9 cellular contexts compared by ENCODE assay signal in the genomic region with DNA sequence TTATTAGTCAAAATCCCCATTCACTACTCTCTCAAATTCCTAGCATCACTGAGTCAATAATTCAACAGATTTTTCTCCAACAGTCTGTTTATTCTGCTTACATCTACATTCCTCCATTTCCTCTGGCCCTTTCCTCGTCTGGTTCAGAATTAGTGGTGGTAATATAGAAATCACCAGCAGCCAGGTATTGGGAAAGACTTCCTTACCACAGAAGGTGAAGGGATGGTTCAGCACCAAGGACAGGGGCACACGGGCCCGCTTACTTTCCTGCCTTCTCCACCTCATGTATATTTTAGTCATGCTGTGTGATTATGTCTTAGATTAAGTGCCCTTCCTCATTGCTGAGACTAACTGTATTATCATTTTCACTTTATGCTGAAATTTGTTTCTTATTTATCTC.
DNase-seq lines count a peak whose midpoint lies in the region; ATAC-seq, FAIRE-seq and TF ChIP-seq lines count a peak whose summit lies in the region.
"Had no signal": no experiment of that assay in that cellular context is flagged by ENCODE, and none has a peak within 500 bp of the region (broad histone marks: within the 10 kb centered on the region; RNA-seq: fewer than 3 reads in every experiment).

No MANE protein-coding gene starts in this region.

- intact Hi-C loops in kidney (cut with DNase I): no loop called here

- peak overlapping the region; percentile 17 for H3K27ac Mint-ChIP-seq in activated T-cell treated with anti-CD3 and anti-CD28 coated beads, Interleukin-2, amount 50 U/mL, for 72 hours
- no peak overlapping the region for H3K27ac Mint-ChIP-seq in memory B cell

- H3K9me3 ChIP-seq in kidney (ENCODE audit: control insufficient read depth in 1 of 2, low read length in 2 of 2): no peaks in the 10 kb centered on the region
- H3K9me3 ChIP-seq: body of pancreas had no signal

- H3K27ac ChIP-seq in kidney (ENCODE audit: low read depth in 2 of 2, low read length in 2 of 2): no peak overlapping the region
- H3K27ac ChIP-seq: body of pancreas had no signal

- H3K4me1 Mint-ChIP-seq in activated T-cell treated with anti-CD3 and anti-CD28 coated beads, Interleukin-2, amount 50 U/mL, for 72 hours (ENCODE audit: low read depth): no peaks in the 10 kb centered on the region
- H3K4me1 Mint-ChIP-seq in memory B cell: peaks cover 13% of the 10 kb centered on the region

- no peaks in the 10 kb centered on the region for H3K4me1 ChIP-seq in kidney (ENCODE audit: control insufficient read depth in 1 of 2, insufficient read depth in 1 of 2, low read depth in 1 of 2, low read length in 2 of 2)
- H3K4me1 ChIP-seq: body of pancreas had no signal

- DNase-seq in ELF-1 (ENCODE audit: low read depth, low spot score): peak; percentile 67
- peak; percentile 24 for DNase-seq in M059J (ENCODE audit: low read depth)
- peak; percentile 30 to 41 for DNase-seq in activated T-cell treated with anti-CD3 and anti-CD28 coated beads, Interleukin-2, amount 50 U/mL, for 72 hours
- peak; percentile 7 to 22 for DNase-seq in memory B cell (ENCODE audit: low spot score in 2 of 2)
- DNase-seq in kidney: no peak
- DNase-seq in inferior parietal cortex (ENCODE audit: extremely low spot score): no peak

- peaks cover 4 to 5% of the 10 kb centered on the region in 2 donors for H3K9me3 Mint-ChIP-seq in activated T-cell treated with anti-CD3 and anti-CD28 coated beads, Interleukin-2, amount 50 U/mL, for 72 hours
- peaks cover 5% of the 10 kb centered on the region for H3K9me3 Mint-ChIP-seq in memory B cell

- no peak overlapping the region for H3K9ac ChIP-seq in kidney (ENCODE audit: low read length in 2 of 2)

- no peaks in the 10 kb centered on the region for H3K36me3 ChIP-seq in kidney (ENCODE audit: control insufficient read depth in 1 of 2, insufficient read depth in 2 of 2, low read length in 2 of 2)

- H3K27me3 Mint-ChIP-seq in activated T-cell treated with anti-CD3 and anti-CD28 coated beads, Interleukin-2, amount 50 U/mL, for 72 hours (ENCODE audit: low read depth): no peaks in the 10 kb centered on the region
- H3K27me3 Mint-ChIP-seq in memory B cell: peaks cover 1% of the 10 kb centered on the region

- no peak for ATAC-seq in activated T-cell treated with anti-CD3 and anti-CD28 coated beads, Interleukin-2, amount 50 U/mL, for 72 hours (replicated peaks in 1 of 2)
- ATAC-seq in memory B cell (ENCODE audit: low read depth) (peak; percentile 83), GM21576 (IDR thresholded peaks at IDR 0.05; ENCODE audit: unreplicated experiment) (no peak), GM18519 (IDR thresholded peaks at IDR 0.05; ENCODE audit: low FRiP score, unreplicated experiment) (no peak)
- ATAC-seq: body of pancreas had no signal

- peaks cover 0 to 2% of the 10 kb centered on the region in 2 donors for H3K36me3 Mint-ChIP-seq in activated T-cell treated with anti-CD3 and anti-CD28 coated beads, Interleukin-2, amount 50 U/mL, for 72 hours (ENCODE audit: insufficient read depth in 2 of 2)
- peaks cover 1% of the 10 kb centered on the region for H3K36me3 Mint-ChIP-seq in memory B cell

- no peak for TF ChIP-seq CTCF in kidney (IDR thresholded peaks at IDR 0.05; ENCODE audit: borderline replicate concordance, extremely low read depth, insufficient read depth)

- H3K4me3 Mint-ChIP-seq in activated T-cell treated with anti-CD3 and anti-CD28 coated beads, Interleukin-2, amount 50 U/mL, for 72 hours: no peak overlapping the region
- H3K4me3 Mint-ChIP-seq in memory B cell: no peak overlapping the region

- H3K4me3 ChIP-seq in kidney (ENCODE audit: low read length in 2 of 2): no peak overlapping the region
- H3K4me3 ChIP-seq: body of pancreas had no signal

- no peak for FAIRE-seq in kidney (lab: Jason Lieb, UNC)

Comparison
In these comparisons a context has a peak if more than half of its experiments do, and no peak if none do; other contexts are left out.
1. DNase-seq: peak in ELF-1 (single experiment), M059J (single experiment), activated T-cell treated with anti-CD3 and anti-CD28 coated beads, Interleukin-2, amount 50 U/mL, for 72 hours (2 of 2) and memory B cell (2 of 2); none in kidney (single experiment) and inferior parietal cortex (single experiment).